Comparison of ENCODE assay signal across 33 cellular contexts in genomic region chr7:103576616-103577015, GRCh38.
"Had no signal": no experiment of that assay in that cellular context is flagged by ENCODE, and none has a peak within 500 bp of the region (broad histone marks: within the 10 kb centered on the region; RNA-seq: fewer than 3 reads in every experiment).

No MANE protein-coding gene starts in this region.

- H3K36me3 ChIP-seq: adrenal gland had no signal

- H3K4me3 ChIP-seq: adrenal gland, body of pancreas, PC-9 had no signal

- H3K27me3 ChIP-seq: body of pancreas had no signal

- ATAC-seq: activated naive CD4-positive, alpha-beta T cell treated with anti-CD3 and anti-CD28 coated beads, Interleukin-2, amount 50 U/mL, for 72 hours; activated T-cell treated with anti-CD3 and anti-CD28 coated beads, Interleukin-2, amount 50 U/mL, for 4 hours; body of pancreas; Right ventricle myocardium inferior; SK-N-SH treated with all-trans-retinoic acid at 6 μM for 48 hours had no signal

- H3K27ac ChIP-seq: adrenal gland, body of pancreas, PC-9, RWPE1, VCaP had no signal

- DNase-seq: activated B cell treated with CpG ODN at 0.5 μM for 24 hours; activated CD4-positive, alpha-beta memory T cell treated with anti-CD3 and anti-CD28 coated beads for 36 hours; activated CD4-positive, alpha-beta T cell treated with anti-CD3 and anti-CD28 coated beads for 4 hours; activated CD4-positive, alpha-beta T cell treated with anti-CD3 and anti-CD28 coated beads, Interleukin-2, amount 50 U/mL, for 1 hour; activated CD4-positive, CD25-positive, alpha-beta regulatory T cell treated with anti-CD3 and anti-CD28 coated beads, Interleukin-2, amount 50 U/mL, for 72 hours; activated CD8-positive, alpha-beta memory T cell treated with anti-CD3 and anti-CD28 coated beads, Interleukin-2, amount 50 U/mL, for 4 hours; activated gamma-delta T cell treated with Interleukin-2 at 50 U/mL for 16 hours; activated naive CD4-positive, alpha-beta T cell treated with anti-CD3 and anti-CD28 coated beads for 36 hours; activated T-cell treated with anti-CD3 and anti-CD28 coated beads for 4 hours; activated T-cell treated with anti-CD3 and anti-CD28 coated beads, Interleukin-2, amount 50 U/mL, for 4 hours; adrenal gland; body of pancreas; NCI-H1092 treated with DMSO at 0.1 percent for 48 hours; NCI-H1417; NCI-H146; NCI-H187; NCI-H2029 treated with DMSO at 0.1 percent for 48 hours; NCI-H2107; NCI-H2171; NCI-H524; NCI-H69; NCI-H82; NK-92 treated with Interleukin-12 subunit alpha and Interleukin-12 subunit beta, amount 100 ng/mL, for 24 hours; PC-9; SIG-M5; T-helper 1 cell; T-helper 2 cell; T-helper 9 cell had no signal
